In genomic region chr9:122463828-122464632, GRCh38 we compare ENCODE assay signal across 8 cellular contexts. TPM values are rescaled to one million over a fixed set of nuclear protein-coding genes. Genes with fewer than 3 reads are reported as not detected.
DNase-seq lines count a peak whose midpoint lies in the region; ATAC-seq and TF ChIP-seq lines count a peak whose summit lies in the region.

No MANE protein-coding gene starts in this region.

- ATAC-seq in HG03097 (IDR thresholded peaks at IDR 0.05; ENCODE audit: low FRiP score, unreplicated experiment) = peak; percentile 65

- H3K27ac ChIP-seq in OCI-LY3 (ENCODE audit: low read length) = peak overlapping the region; percentile 73
- peak overlapping the region; percentile 35 to 41 for H3K27ac ChIP-seq in breast epithelium
- peak overlapping the region; percentile 13 for H3K27ac ChIP-seq in neutrophil

- intact Hi-C loops in breast epithelium (cut with DNase I; ENCODE audit: low total_unique reads) = no loop called here
- intact Hi-C loops in posterior vena cava (cut with DNase I) = loop anchor here (2.0 to 10.0 kb wide), 3 partner anchors 339 to 351 kb away; no protein-coding TSS in a partner anchor

- H3K79me2 ChIP-seq in OCI-LY3 (ENCODE audit: low read length) = no peaks in the 10 kb centered on the region

- DNase-seq in activated T-cell treated with anti-CD3 and anti-CD28 coated beads for 48 hours (ENCODE audit: low read depth) (peak; percentile 4), activated T-cell treated with anti-CD3 and anti-CD28 coated beads for 4 hours (no peak), breast epithelium (ENCODE audit: low spot score in 2 of 2) (no peak), amniotic stem cell (lab: John Stamatoyannopoulos, UW) (no peak), posterior vena cava (ENCODE audit: low spot score) (no peak)

- H3K4me3 ChIP-seq in OCI-LY3 (ENCODE audit: low read length) (peak overlapping the region; percentile 94), breast epithelium (peak overlapping the region; percentile 38 to 60 (median 44)), neutrophil (ENCODE audit: low read depth in 1 of 2, low read length in 1 of 2) (peak overlapping the region; percentile 49 to 54)

- H3K36me3 ChIP-seq in OCI-LY3 (replicated peaks; ENCODE audit: low read depth, low read length) (no peaks in the 10 kb centered on the region), breast epithelium (no peaks in the 10 kb centered on the region), neutrophil (no peaks in the 10 kb centered on the region)

- TF ChIP-seq CTCF in OCI-LY3 (IDR thresholded peaks at IDR 0.05; ENCODE audit: low read depth, low read length) = peak; percentile 77
- TF ChIP-seq CTCF in breast epithelium (IDR thresholded peaks at IDR 0.05) = no peak
- no peak for TF ChIP-seq CTCF in neutrophil (IDR thresholded peaks at IDR 0.05)

- no peaks in the 10 kb centered on the region for H4K20me1 ChIP-seq in OCI-LY3 (ENCODE audit: insufficient read depth, low read length)

- H3K27me3 ChIP-seq in OCI-LY3 (ENCODE audit: low read depth, low read length) (peaks cover 23% of the 10 kb centered on the region), breast epithelium (no peaks in the 10 kb centered on the region), neutrophil (peaks cover 45% of the 10 kb centered on the region)

- H3K4me1 ChIP-seq in OCI-LY3 (ENCODE audit: low read length) = peaks cover 5% of the 10 kb centered on the region
- no peaks in the 10 kb centered on the region for H3K4me1 ChIP-seq in breast epithelium
- H3K4me1 ChIP-seq in neutrophil (ENCODE audit: control insufficient read depth in 1 of 2, insufficient read depth in 1 of 2, low read depth in 1 of 2, low read length in 1 of 2) = peaks cover 4% of the 10 kb centered on the region in 2 experiments

- H3K9ac ChIP-seq in OCI-LY3 (ENCODE audit: low read length) = peak overlapping the region; percentile 83

- H2AFZ ChIP-seq in OCI-LY3 (ENCODE audit: low read depth, low read length) = peak overlapping the region; percentile 79

- H3K4me2 ChIP-seq in OCI-LY3 (ENCODE audit: low read length) = peak overlapping the region; percentile 90

- no peak for TF ChIP-seq POLR2A in breast epithelium (IDR thresholded peaks at IDR 0.05)

- H3K9me3 ChIP-seq in OCI-LY3 (ENCODE audit: insufficient read depth, low read length) = no peaks in the 10 kb centered on the region
- no peaks in the 10 kb centered on the region for H3K9me3 ChIP-seq in breast epithelium
- no peaks in the 10 kb centered on the region for H3K9me3 ChIP-seq in neutrophil

RNA-seq across cellular contexts. Expression of gene OR1J1, which starts 13.7 kb away (rescaled TPM):
- total RNA-seq in breast epithelium (not detected), posterior vena cava (not detected)

RNA-seq across cellular contexts. Expression of gene OR1J2, which starts 46.6 kb away (rescaled TPM):
- total RNA-seq in breast epithelium (not detected), posterior vena cava (not detected)

RNA-seq across cellular contexts. Expression of gene OR1J4, which starts 54.9 kb away (rescaled TPM):
- total RNA-seq in breast epithelium (not detected), posterior vena cava (not detected)

Comparison
In these comparisons a context has a peak if more than half of its experiments do, and no peak if none do; other contexts are left out.
1. H3K27ac ChIP-seq: peak in every context shown above with its lines; median percentile 73 in OCI-LY3; 38 in breast epithelium; 13 in neutrophil.
2. H3K4me3 ChIP-seq: peak in every context shown above with its lines; median percentile 94 in OCI-LY3; 52 in neutrophil; 44 in breast epithelium.